In the genomic region with DNA sequence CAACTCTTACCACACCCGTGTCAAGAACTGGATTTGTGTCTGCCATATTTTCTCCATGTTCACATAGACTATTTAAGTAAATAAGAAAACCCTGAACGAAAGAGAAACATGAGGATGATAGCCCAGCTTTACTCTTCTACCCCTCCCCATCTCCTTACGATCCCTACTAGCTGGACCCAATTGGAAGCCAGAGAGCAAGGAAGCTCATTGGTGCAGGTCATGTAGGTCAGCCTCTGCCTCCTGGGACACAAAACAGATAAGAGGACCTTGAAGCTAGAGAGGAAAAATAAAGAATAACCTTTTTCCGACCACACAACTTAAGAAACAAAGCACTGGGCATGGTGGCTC, we compare ENCODE assay signal across 13 cellular contexts.
A peak's percentile ranks its signal among the peaks of the same experiment; 100 is the strongest.
DNase-seq lines count a peak whose midpoint lies in the region; ATAC-seq, FAIRE-seq and TF ChIP-seq lines count a peak whose summit lies in the region.
"Had no signal": no experiment of that assay in that cellular context is flagged by ENCODE, and none has a peak within 500 bp of the region (broad histone marks: within the 10 kb centered on the region; RNA-seq: fewer than 3 reads in every experiment).

No MANE protein-coding gene starts in this region.

- no peak for TF ChIP-seq POLR2A in spleen (IDR thresholded peaks at IDR 0.05)

- no peak for FAIRE-seq in RCC 7860 (lab: Jason Lieb, UNC)

- 68 to 73% methylated on average over 4 of the region's 4 CpGs for WGBS in esophagus, 2 donors
- WGBS in spleen, 5 donors = 67 to 75% (median 70%) methylated on average over 4 of the region's 4 CpGs

- H3K27ac ChIP-seq in esophagus (ENCODE audit: low read depth in 2 of 2, low read length in 1 of 2) (peak overlapping the region; percentile 45 to 57), spleen (peak overlapping the region in 5 of 8 donors; percentile 61 to 87 (median 79))
- H3K27ac ChIP-seq: gastrocnemius medialis had no signal

- H3K4me3 Mint-ChIP-seq in activated T-cell treated with anti-CD3 and anti-CD28 coated beads, Interleukin-2, amount 50 U/mL, for 24 hours = peak overlapping the region; percentile 68

- H3K27me3 ChIP-seq in esophagus (ENCODE audit: control insufficient read depth in 1 of 2, insufficient read depth in 2 of 2, low read length in 2 of 2) (no peaks in the 10 kb centered on the region), spleen (replicated peaks in 1 of 7) (no peaks in the 10 kb centered on the region)
- H3K27me3 ChIP-seq: dorsolateral prefrontal cortex, gastrocnemius medialis had no signal

- peaks cover 0 to 5% of the 10 kb centered on the region in 2 donors for H3K9me3 ChIP-seq in esophagus (ENCODE audit: control insufficient read depth in 2 of 2, insufficient read depth in 1 of 2, low read depth in 1 of 2, low read length in 1 of 2)
- peaks cover 7 to 40% (median 32%) of the 10 kb centered on the region in 8 donors for H3K9me3 ChIP-seq in spleen

- H3K4me1 ChIP-seq in esophagus (ENCODE audit: control insufficient read depth in 2 of 2, insufficient read depth in 2 of 2, low read length in 1 of 2) = peaks cover 0 to 3% of the 10 kb centered on the region in 2 donors
- H3K4me1 ChIP-seq in spleen = peaks cover 5 to 48% (median 27%) of the 10 kb centered on the region in 6 donors
- H3K4me1 ChIP-seq: gastrocnemius medialis had no signal

- no peaks in the 10 kb centered on the region for H3K27me3 Mint-ChIP-seq in activated T-cell treated with anti-CD3 and anti-CD28 coated beads, Interleukin-2, amount 50 U/mL, for 24 hours

- H3K4me3 ChIP-seq in esophagus (ENCODE audit: low read depth in 1 of 2, low read length in 2 of 2) (no peak overlapping the region), spleen (no peak overlapping the region)
- H3K4me3 ChIP-seq: gastrocnemius medialis had no signal

- H3K36me3 ChIP-seq in esophagus (ENCODE audit: control insufficient read depth in 2 of 2, insufficient read depth in 2 of 2, low read length in 1 of 2) (no peaks in the 10 kb centered on the region), spleen (peaks cover 0 to 3% (median 0%) of the 10 kb centered on the region in 6 donors)
- H3K36me3 ChIP-seq: gastrocnemius medialis had no signal

- no peak for TF ChIP-seq CTCF in spleen (IDR thresholded peaks at IDR 0.05 in 8 of 11, conservative IDR thresholded peaks at IDR 0.05 in 3 of 11)

- H3K36me3 Mint-ChIP-seq in activated T-cell treated with anti-CD3 and anti-CD28 coated beads, Interleukin-2, amount 50 U/mL, for 24 hours (ENCODE audit: low read depth) = peaks cover 14% of the 10 kb centered on the region

- no peak overlapping the region for H3K27ac Mint-ChIP-seq in activated T-cell treated with anti-CD3 and anti-CD28 coated beads, Interleukin-2, amount 50 U/mL, for 24 hours

- H3K4me1 Mint-ChIP-seq in activated T-cell treated with anti-CD3 and anti-CD28 coated beads, Interleukin-2, amount 50 U/mL, for 24 hours (ENCODE audit: low read depth) = peaks cover 22% of the 10 kb centered on the region

- intact Hi-C loops in spleen (cut with DNase I; ENCODE audit: low total_unique reads) = no loop called here

- H3K9me3 Mint-ChIP-seq in activated T-cell treated with anti-CD3 and anti-CD28 coated beads, Interleukin-2, amount 50 U/mL, for 24 hours = peaks cover 10% of the 10 kb centered on the region

- DNase-seq in activated T-cell treated with anti-CD3 and anti-CD28 coated beads, Interleukin-2, amount 50 U/mL, for 24 hours = no peak
- DNase-seq in activated T-cell treated with anti-CD3 and anti-CD28 coated beads for 4 hours = no peak
- peak; percentile 61 for DNase-seq in SK-N-DZ (ENCODE audit: low spot score)
- DNase-seq in spleen = no peak
- no peak for DNase-seq in RCC 7860 (ENCODE audit: low spot score)
- DNase-seq in D341Med (ENCODE audit: low spot score) = no peak
- DNase-seq: activated CD8-positive, alpha-beta T cell treated with anti-CD3 and anti-CD28 coated beads, Interleukin-2, amount 10 ng/mL, durations not matched to agents 7 days and 5 days; amniotic stem cell; dorsolateral prefrontal cortex; gastrocnemius medialis; NCI-H2171 treated with DMSO at 0.1 percent for 48 hours had no signal

- ATAC-seq in GM19467 (IDR thresholded peaks at IDR 0.05; ENCODE audit: unreplicated experiment) = no peak
- ATAC-seq: gastrocnemius medialis had no signal
